In genomic region chr21:17348357-17348756, GRCh38 we compare ENCODE assay signal across 1 cellular context.
TF ChIP-seq lines count a peak whose summit lies in the region.

No MANE protein-coding gene starts in this region.

TF ChIP-seq in HepG2, 621 proteins besides CTCF, POLR2A, EP300 and RAD21 (continued from another document):
- TF ChIP-seq ZNF784 (CRISPR knock-in tag; IDR thresholded peaks at IDR 0.05; ENCODE audit: borderline replicate concordance) (no peak), STAT6 (CRISPR knock-in tag; IDR thresholded peaks at IDR 0.05; ENCODE audit: borderline replicate concordance) (no peak), ZNF362 (CRISPR knock-in tag; IDR thresholded peaks at IDR 0.05; ENCODE audit: borderline replicate concordance) (0 out of 2 replicates have a peak, but pooled peaks have one; percentile 15), ARID5B (CRISPR knock-in tag; IDR thresholded peaks at IDR 0.05) (peak; percentile 25; the same call in 1 of the 2 replicates), MIER2 (CRISPR knock-in tag; IDR thresholded peaks at IDR 0.05) (0 out of 2 replicates have a peak, but pooled peaks have one; percentile 36), ZNF773 (CRISPR knock-in tag; IDR thresholded peaks at IDR 0.05; ENCODE audit: borderline replicate concordance) (no peak), KDM1A (CRISPR knock-in tag; IDR thresholded peaks at IDR 0.05) (0 out of 2 replicates have a peak, but pooled peaks have one; percentile 43), HDAC2 (CRISPR knock-in tag; IDR thresholded peaks at IDR 0.05) (no peak), FOXP4 (CRISPR knock-in tag; IDR thresholded peaks at IDR 0.05) (no peak), MLX (CRISPR knock-in tag; IDR thresholded peaks at IDR 0.05) (no peak), CCAR2 (optimal IDR thresholded peaks at IDR 0.05; ENCODE audit: low read depth, low read length) (no peak), TCF7 (IDR thresholded peaks at IDR 0.05; ENCODE audit: low read depth) (no peak), ETV6 (CRISPR knock-in tag; conservative IDR thresholded peaks at IDR 0.05) (no peak), HNF1A (IDR thresholded peaks at IDR 0.05; ENCODE audit: low read depth) (no peak), HNF1A (CRISPR knock-in tag; IDR thresholded peaks at IDR 0.05; ENCODE audit: borderline replicate concordance) (no peak), SOX6 (IDR thresholded peaks at IDR 0.05) (no peak), SOX6 (CRISPR knock-in tag; IDR thresholded peaks at IDR 0.05) (peak; percentile 28; the same call in 1 of the 2 replicates)
